ENCODE assay signal across 1 cellular context in the genomic region with DNA sequence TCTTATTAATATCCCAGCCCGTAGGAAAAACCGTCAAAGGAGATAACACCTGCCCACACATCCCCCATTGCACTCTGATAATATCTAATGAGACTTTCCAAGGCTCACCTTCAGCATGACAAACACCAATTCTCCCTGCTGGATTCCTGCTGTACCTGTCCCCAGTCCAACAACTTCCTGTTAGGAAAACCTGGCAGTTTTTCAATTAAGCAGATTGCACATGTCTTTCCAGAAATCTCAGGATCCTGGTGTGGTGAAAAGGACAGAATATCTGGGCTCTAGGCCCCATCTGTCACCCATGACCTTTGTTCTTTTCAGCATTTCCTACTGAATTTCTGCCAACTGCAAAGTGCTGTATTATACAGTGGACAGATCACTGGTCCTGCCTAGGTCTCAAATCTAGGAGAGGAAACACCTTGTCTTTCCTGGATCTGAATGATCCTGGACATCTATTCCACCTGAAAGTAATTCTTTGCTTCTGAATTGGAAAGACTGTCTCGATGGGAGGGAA.
TF ChIP-seq lines count a peak whose summit lies in the region.

No MANE protein-coding gene starts in this region.

TF ChIP-seq in HepG2, 621 proteins besides CTCF, POLR2A, EP300 and RAD21:
- TF ChIP-seq SP2 (CRISPR knock-in tag; IDR thresholded peaks at IDR 0.05), result no peak
- no peak for TF ChIP-seq FLYWCH1 (CRISPR knock-in tag; IDR thresholded peaks at IDR 0.05)
- TF ChIP-seq SSRP1 (CRISPR knock-in tag; IDR thresholded peaks at IDR 0.05), result no peak
- no peak for TF ChIP-seq ZNF329 (CRISPR knock-in tag; IDR thresholded peaks at IDR 0.05; ENCODE audit: low read depth)
- TF ChIP-seq, protein P1, sequence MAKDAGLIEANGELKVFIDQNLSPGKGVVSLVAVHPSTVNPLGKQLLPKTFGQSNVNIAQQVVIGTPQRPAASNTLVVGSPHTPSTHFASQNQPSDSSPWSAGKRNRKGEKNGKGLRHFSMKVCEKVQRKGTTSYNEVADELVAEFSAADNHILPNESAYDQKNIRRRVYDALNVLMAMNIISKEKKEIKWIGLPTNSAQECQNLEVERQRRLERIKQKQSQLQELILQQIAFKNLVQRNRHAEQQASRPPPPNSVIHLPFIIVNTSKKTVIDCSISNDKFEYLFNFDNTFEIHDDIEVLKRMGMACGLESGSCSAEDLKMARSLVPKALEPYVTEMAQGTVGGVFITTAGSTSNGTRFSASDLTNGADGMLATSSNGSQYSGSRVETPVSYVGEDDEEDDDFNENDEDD (CRISPR knock-in tag; IDR thresholded peaks at IDR 0.05; ENCODE audit: borderline replicate concordance), result no peak
- TF ChIP-seq, protein P2, sequence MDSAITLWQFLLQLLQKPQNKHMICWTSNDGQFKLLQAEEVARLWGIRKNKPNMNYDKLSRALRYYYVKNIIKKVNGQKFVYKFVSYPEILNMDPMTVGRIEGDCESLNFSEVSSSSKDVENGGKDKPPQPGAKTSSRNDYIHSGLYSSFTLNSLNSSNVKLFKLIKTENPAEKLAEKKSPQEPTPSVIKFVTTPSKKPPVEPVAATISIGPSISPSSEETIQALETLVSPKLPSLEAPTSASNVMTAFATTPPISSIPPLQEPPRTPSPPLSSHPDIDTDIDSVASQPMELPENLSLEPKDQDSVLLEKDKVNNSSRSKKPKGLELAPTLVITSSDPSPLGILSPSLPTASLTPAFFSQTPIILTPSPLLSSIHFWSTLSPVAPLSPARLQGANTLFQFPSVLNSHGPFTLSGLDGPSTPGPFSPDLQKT (CRISPR knock-in tag; IDR thresholded peaks at IDR 0.05; ENCODE audit: borderline replicate concordance), result no peak
- TF ChIP-seq ZNF792 (CRISPR knock-in tag; IDR thresholded peaks at IDR 0.05), result no peak
- TF ChIP-seq, protein P3, sequence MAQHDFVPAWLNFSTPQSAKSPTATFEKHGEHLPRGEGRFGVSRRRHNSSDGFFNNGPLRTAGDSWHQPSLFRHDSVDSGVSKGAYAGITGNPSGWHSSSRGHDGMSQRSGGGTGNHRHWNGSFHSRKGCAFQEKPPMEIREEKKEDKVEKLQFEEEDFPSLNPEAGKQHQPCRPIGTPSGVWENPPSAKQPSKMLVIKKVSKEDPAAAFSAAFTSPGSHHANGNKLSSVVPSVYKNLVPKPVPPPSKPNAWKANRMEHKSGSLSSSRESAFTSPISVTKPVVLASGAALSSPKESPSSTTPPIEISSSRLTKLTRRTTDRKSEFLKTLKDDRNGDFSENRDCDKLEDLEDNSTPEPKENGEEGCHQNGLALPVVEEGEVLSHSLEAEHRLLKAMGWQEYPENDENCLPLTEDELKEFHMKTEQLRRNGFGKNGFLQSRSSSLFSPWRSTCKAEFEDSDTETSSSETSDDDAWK (CRISPR knock-in tag; IDR thresholded peaks at IDR 0.05), result no peak
- TF ChIP-seq, protein P4, sequence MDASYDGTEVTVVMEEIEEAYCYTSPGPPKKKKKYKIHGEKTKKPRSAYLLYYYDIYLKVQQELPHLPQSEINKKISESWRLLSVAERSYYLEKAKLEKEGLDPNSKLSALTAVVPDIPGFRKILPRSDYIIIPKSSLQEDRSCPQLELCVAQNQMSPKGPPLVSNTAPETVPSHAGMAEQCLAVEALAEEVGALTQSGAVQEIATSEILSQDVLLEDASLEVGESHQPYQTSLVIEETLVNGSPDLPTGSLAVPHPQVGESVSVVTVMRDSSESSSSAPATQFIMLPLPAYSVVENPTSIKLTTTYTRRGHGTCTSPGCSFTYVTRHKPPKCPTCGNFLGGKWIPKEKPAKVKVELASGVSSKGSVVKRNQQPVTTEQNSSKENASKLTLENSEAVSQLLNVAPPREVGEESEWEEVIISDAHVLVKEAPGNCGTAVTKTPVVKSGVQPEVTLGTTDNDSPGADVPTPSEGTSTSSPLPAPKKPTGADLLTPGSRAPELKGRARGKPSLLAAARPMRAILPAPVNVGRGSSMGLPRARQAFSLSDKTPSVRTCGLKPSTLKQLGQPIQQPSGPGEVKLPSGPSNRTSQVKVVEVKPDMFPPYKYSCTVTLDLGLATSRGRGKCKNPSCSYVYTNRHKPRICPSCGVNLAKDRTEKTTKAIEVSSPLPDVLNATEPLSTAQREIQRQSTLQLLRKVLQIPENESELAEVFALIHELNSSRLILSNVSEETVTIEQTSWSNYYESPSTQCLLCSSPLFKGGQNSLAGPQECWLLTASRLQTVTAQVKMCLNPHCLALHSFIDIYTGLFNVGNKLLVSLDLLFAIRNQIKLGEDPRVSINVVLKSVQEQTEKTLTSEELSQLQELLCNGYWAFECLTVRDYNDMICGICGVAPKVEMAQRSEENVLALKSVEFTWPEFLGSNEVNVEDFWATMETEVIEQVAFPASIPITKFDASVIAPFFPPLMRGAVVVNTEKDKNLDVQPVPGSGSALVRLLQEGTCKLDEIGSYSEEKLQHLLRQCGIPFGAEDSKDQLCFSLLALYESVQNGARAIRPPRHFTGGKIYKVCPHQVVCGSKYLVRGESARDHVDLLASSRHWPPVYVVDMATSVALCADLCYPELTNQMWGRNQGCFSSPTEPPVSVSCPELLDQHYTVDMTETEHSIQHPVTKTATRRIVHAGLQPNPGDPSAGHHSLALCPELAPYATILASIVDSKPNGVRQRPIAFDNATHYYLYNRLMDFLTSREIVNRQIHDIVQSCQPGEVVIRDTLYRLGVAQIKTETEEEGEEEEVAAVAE (CRISPR knock-in tag; IDR thresholded peaks at IDR 0.05; ENCODE audit: borderline replicate concordance), result no peak
- TF ChIP-seq NFYC (CRISPR knock-in tag; IDR thresholded peaks at IDR 0.05), result no peak
- no peak for TF ChIP-seq SP5 (CRISPR knock-in tag; IDR thresholded peaks at IDR 0.05; ENCODE audit: borderline replicate concordance, low read depth)
- TF ChIP-seq RXRA (CRISPR knock-in tag; IDR thresholded peaks at IDR 0.05), result no peak
- no peak for TF ChIP-seq PRPF4 (IDR thresholded peaks at IDR 0.05; ENCODE audit: low read depth, low read length, poor library complexity, severe bottlenecking)
- TF ChIP-seq ZNF747 (CRISPR knock-in tag; IDR thresholded peaks at IDR 0.05; ENCODE audit: borderline replicate concordance), result no peak
TF ChIP-seq in HepG2: peak in this region for 0.
